In genomic region chr7:99628471-99629465, GRCh38 we compare ENCODE assay signal across 23 cellular contexts. TPM values are rescaled to one million over a fixed set of nuclear protein-coding genes. Genes with fewer than 3 reads are reported as not detected.
DNase-seq lines count a peak whose midpoint lies in the region; ATAC-seq lines count a peak whose summit lies in the region.
"Had no signal": no experiment of that assay in that cellular context is flagged by ENCODE, and none has a peak within 500 bp of the region (broad histone marks: within the 10 kb centered on the region; RNA-seq: fewer than 3 reads in every experiment).

No MANE protein-coding gene starts in this region.

- no peaks in the 10 kb centered on the region for H3K9me3 ChIP-seq in iPS-20b (ENCODE audit: insufficient read depth, low read depth, low read length)
- H3K9me3 ChIP-seq: gastroesophageal sphincter, right lobe of liver, thoracic aorta had no signal

- no peak overlapping the region for H3K4me3 Mint-ChIP-seq in stimulated activated naive CD8-positive, alpha-beta T cell treated with anti-CD3 and anti-CD28 coated beads, Interleukin-15, Interleukin-2, amounts not matched to agents 100 ng/mL and 50 ng/mL, for 24 hours
- no peak overlapping the region for H3K4me3 Mint-ChIP-seq in activated T-helper 2 cell treated with anti-CD3 and anti-CD28 coated beads, Interferon-gamma antibody, Interleukin-2, Interleukin-4, amounts not matched to agents 10 μg/mL and 5 μg/mL and 100 μg/mL, durations not matched to agents 14 hours and 24 hours and 36 hours (ENCODE audit: low read depth)
- H3K4me3 Mint-ChIP-seq: CD4-positive, alpha-beta memory T cell; memory B cell had no signal

- intact Hi-C loops in activated T-helper 2 cell treated with anti-CD3 and anti-CD28 coated beads, Interferon-gamma antibody, Interleukin-2, Interleukin-4, amounts not matched to agents 10 μg/mL and 5 μg/mL and 100 μg/mL, durations not matched to agents 14 hours and 24 hours and 36 hours (cut with micrococcal nuclease): loop anchor here (10.0 kb wide), 1 partner anchor 456 kb away; the partner anchor contains the start of genes COPS6 and ZNF3

- no peak for ATAC-seq in stimulated activated naive CD8-positive, alpha-beta T cell treated with anti-CD3 and anti-CD28 coated beads, Interleukin-15, Interleukin-2, amounts not matched to agents 100 U/mL and 50 U/mL, for 24 hours
- ATAC-seq in GM18498 (IDR thresholded peaks at IDR 0.05; ENCODE audit: unreplicated experiment): no peak
- ATAC-seq: esophagus mucosa, gastroesophageal sphincter, left cardiac atrium, PC-3, right lobe of liver had no signal

- H3K4me3 ChIP-seq in iPS-20b (ENCODE audit: low read length): peak overlapping the region; percentile 29; the same call in 1 of the 2 replicates
- H3K4me3 ChIP-seq: gastroesophageal sphincter, right lobe of liver, thoracic aorta had no signal

- DNase-seq in stimulated activated naive CD8-positive, alpha-beta T cell treated with anti-CD3 and anti-CD28 coated beads, Interleukin-15, Interleukin-2, amounts not matched to agents 100 U/mL and 50 U/mL, for 24 hours: no peak
- no peak for DNase-seq in activated T-helper 2 cell treated with anti-CD3 and anti-CD28 coated beads, Interferon-gamma antibody, Interleukin-2, Interleukin-4, amounts not matched to agents 10 μg/mL and 5 μg/mL and 100 μg/mL, durations not matched to agents 14 hours and 24 hours and 36 hours (ENCODE audit: low spot score)
- DNase-seq in COLO668 (lab: John Stamatoyannopoulos, UW; ENCODE audit: unreplicated experiment) (no peak), NCI-H128 (lab: John Stamatoyannopoulos, UW; ENCODE audit: unreplicated experiment) (no peak)
- DNase-seq: activated CD4-positive, alpha-beta T cell treated with anti-CD3 and anti-CD28 coated beads, Interleukin-2, amount 50 U/mL, for 48 hours; activated effector memory CD4-positive, alpha-beta T cell treated with Interleukin-2 at 50 U/mL for 16 hours; CD4-positive, alpha-beta memory T cell; DMS79; left cardiac atrium; NCI-H1048; NCI-H2029; NCI-H345; PC-3; right lobe of liver had no signal

- peak overlapping the region; percentile 76 for H3K27ac Mint-ChIP-seq in stimulated activated naive CD8-positive, alpha-beta T cell treated with anti-CD3 and anti-CD28 coated beads, Interleukin-15, Interleukin-2, amounts not matched to agents 100 ng/mL and 50 ng/mL, for 24 hours
- peak overlapping the region; percentile 39 for H3K27ac Mint-ChIP-seq in activated T-helper 2 cell treated with anti-CD3 and anti-CD28 coated beads, Interferon-gamma antibody, Interleukin-2, Interleukin-4, amounts not matched to agents 10 μg/mL and 5 μg/mL and 100 μg/mL, durations not matched to agents 14 hours and 24 hours and 36 hours
- H3K27ac Mint-ChIP-seq: memory B cell had no signal

- peaks cover 87% of the 10 kb centered on the region for H3K36me3 Mint-ChIP-seq in stimulated activated naive CD8-positive, alpha-beta T cell treated with anti-CD3 and anti-CD28 coated beads, Interleukin-15, Interleukin-2, amounts not matched to agents 100 ng/mL and 50 ng/mL, for 24 hours (ENCODE audit: low read depth)
- H3K36me3 Mint-ChIP-seq in activated T-helper 2 cell treated with anti-CD3 and anti-CD28 coated beads, Interferon-gamma antibody, Interleukin-2, Interleukin-4, amounts not matched to agents 10 μg/mL and 5 μg/mL and 100 μg/mL, durations not matched to agents 14 hours and 24 hours and 36 hours (ENCODE audit: low read depth): peaks cover 90% of the 10 kb centered on the region

- H3K36me3 ChIP-seq in iPS-20b (ENCODE audit: insufficient read depth, low read depth, low read length): peaks cover 80% of the 10 kb centered on the region

- peaks cover 83% of the 10 kb centered on the region for H3K4me1 Mint-ChIP-seq in stimulated activated naive CD8-positive, alpha-beta T cell treated with anti-CD3 and anti-CD28 coated beads, Interleukin-15, Interleukin-2, amounts not matched to agents 100 ng/mL and 50 ng/mL, for 24 hours (ENCODE audit: low read depth)
- H3K4me1 Mint-ChIP-seq in activated T-helper 2 cell treated with anti-CD3 and anti-CD28 coated beads, Interferon-gamma antibody, Interleukin-2, Interleukin-4, amounts not matched to agents 10 μg/mL and 5 μg/mL and 100 μg/mL, durations not matched to agents 14 hours and 24 hours and 36 hours (ENCODE audit: low read depth): peaks cover 52% of the 10 kb centered on the region

- peak overlapping the region; percentile 47; the same call in 1 of the 2 replicates for H3K9ac ChIP-seq in iPS-20b (ENCODE audit: low read depth, low read length)

- H3K9me3 Mint-ChIP-seq in stimulated activated naive CD8-positive, alpha-beta T cell treated with anti-CD3 and anti-CD28 coated beads, Interleukin-15, Interleukin-2, amounts not matched to agents 100 ng/mL and 50 ng/mL, for 24 hours: no peaks in the 10 kb centered on the region
- no peaks in the 10 kb centered on the region for H3K9me3 Mint-ChIP-seq in activated T-helper 2 cell treated with anti-CD3 and anti-CD28 coated beads, Interferon-gamma antibody, Interleukin-2, Interleukin-4, amounts not matched to agents 10 μg/mL and 5 μg/mL and 100 μg/mL, durations not matched to agents 14 hours and 24 hours and 36 hours
- H3K9me3 Mint-ChIP-seq: CD4-positive, alpha-beta memory T cell; memory B cell had no signal

- H3K4me1 ChIP-seq in iPS-20b (ENCODE audit: insufficient read depth, low read length): peaks cover 26% of the 10 kb centered on the region
- H3K4me1 ChIP-seq: gastroesophageal sphincter had no signal

- no peaks in the 10 kb centered on the region for H3K27me3 Mint-ChIP-seq in stimulated activated naive CD8-positive, alpha-beta T cell treated with anti-CD3 and anti-CD28 coated beads, Interleukin-15, Interleukin-2, amounts not matched to agents 100 ng/mL and 50 ng/mL, for 24 hours
- no peaks in the 10 kb centered on the region for H3K27me3 Mint-ChIP-seq in activated T-helper 2 cell treated with anti-CD3 and anti-CD28 coated beads, Interferon-gamma antibody, Interleukin-2, Interleukin-4, amounts not matched to agents 10 μg/mL and 5 μg/mL and 100 μg/mL, durations not matched to agents 14 hours and 24 hours and 36 hours (ENCODE audit: low read depth)
- H3K27me3 Mint-ChIP-seq: CD4-positive, alpha-beta memory T cell; memory B cell had no signal

- peak overlapping the region; percentile 18 for H3K27ac ChIP-seq in iPS-20b (ENCODE audit: low read length)
- H3K27ac ChIP-seq: gastroesophageal sphincter, right lobe of liver, thoracic aorta had no signal

- H3K27me3 ChIP-seq in iPS-20b (ENCODE audit: insufficient read depth, low read length): no peaks in the 10 kb centered on the region
- H3K27me3 ChIP-seq: gastroesophageal sphincter, right lobe of liver had no signal

RNA-seq across cellular contexts. Expression of gene ZSCAN25, which starts 12.0 kb away (rescaled TPM):
- total RNA-seq in activated T-helper 2 cell treated with anti-CD3 and anti-CD28 coated beads, Interferon-gamma antibody, Interleukin-2, Interleukin-4, amounts not matched to agents 10 μg/mL and 5 μg/mL and 100 μg/mL, durations not matched to agents 14 hours and 24 hours and 36 hours: 31.2 and 31.7 TPM in 2 replicates

RNA-seq across cellular contexts. Expression of gene TMEM225B, which starts 30.7 kb away (rescaled TPM):
- 1.3 and 1.9 TPM in 2 replicates for total RNA-seq in activated T-helper 2 cell treated with anti-CD3 and anti-CD28 coated beads, Interferon-gamma antibody, Interleukin-2, Interleukin-4, amounts not matched to agents 10 μg/mL and 5 μg/mL and 100 μg/mL, durations not matched to agents 14 hours and 24 hours and 36 hours
- total RNA-seq: LHCN-M2, PC-3 had no signal

RNA-seq across cellular contexts. Expression of gene CYP3A5, which starts 51.0 kb away (rescaled TPM):
- not detected in 2 replicates for total RNA-seq in activated T-helper 2 cell treated with anti-CD3 and anti-CD28 coated beads, Interferon-gamma antibody, Interleukin-2, Interleukin-4, amounts not matched to agents 10 μg/mL and 5 μg/mL and 100 μg/mL, durations not matched to agents 14 hours and 24 hours and 36 hours
- total RNA-seq: CD4-positive, alpha-beta memory T cell; LHCN-M2; PC-3; T-helper 1 cell treated with Interleukin-12 subunit alpha and Interleukin-12 subunit beta and Interleukin-4 antibody, amounts not matched to agents 30 ng/mL and 1 ng/mL, for 36 hours had no signal
